Comparison of ENCODE assay signal across 11 cellular contexts in genomic region chr16:24525970-24526559, GRCh38. TPM values are rescaled to one million over a fixed set of nuclear protein-coding genes. Genes with fewer than 3 reads are reported as not detected.
DNase-seq lines count a peak whose midpoint lies in the region; ATAC-seq, FAIRE-seq and TF ChIP-seq lines count a peak whose summit lies in the region.
"Had no signal": no experiment of that assay in that cellular context is flagged by ENCODE, and none has a peak within 500 bp of the region (broad histone marks: within the 10 kb centered on the region; RNA-seq: fewer than 3 reads in every experiment).

No MANE protein-coding gene starts in this region.

- no peaks in the 10 kb centered on the region for H3K9me3 ChIP-seq in BE2C

- peak; percentile 53 for ATAC-seq in omental fat pad (ENCODE audit: low FRiP score)
- no peak for ATAC-seq in GM19328 (IDR thresholded peaks at IDR 0.05; ENCODE audit: unreplicated experiment)
- ATAC-seq: T-cell had no signal

- peaks cover 4% of the 10 kb centered on the region; the same call in 1 of the 2 replicates for H3K4me1 ChIP-seq in BE2C

- H3K4me3 ChIP-seq in AG09309 (ENCODE audit: control insufficient read depth, low read depth, low read length) (no peak overlapping the region), BE2C (ENCODE audit: low read depth, low read length) (no peak overlapping the region)
- H3K4me3 ChIP-seq: smooth muscle cell had no signal

- H3K27me3 ChIP-seq in BE2C = no peaks in the 10 kb centered on the region

- H3K36me3 ChIP-seq in BE2C = no peaks in the 10 kb centered on the region

- DNase-seq in AG09309 (ENCODE audit: low read depth) (peak; percentile 38), HTR-8/SVneo (ENCODE audit: insufficient read length, low spot score) (peak; percentile 48), dedifferentiated amniotic fluid mesenchymal stem cell (ENCODE audit: extremely low spot score) (peak; percentile 36), omental fat pad (ENCODE audit: low spot score) (no peak), NK-92 (lab: John Stamatoyannopoulos, UW; ENCODE audit: unreplicated experiment) (no peak), BE2C (no peak)
- no peak for DNase-seq in activated effector memory CD4-positive, alpha-beta T cell treated with anti-CD3 and anti-CD28 coated beads, Interleukin-2, amount 50 U/mL, for 16 hours
- DNase-seq: activated effector memory CD4-positive, alpha-beta T cell treated with Interleukin-2 at 50 U/mL for 16 hours; T-cell had no signal

- no peak for TF ChIP-seq CTCF in AG09309 (IDR thresholded peaks at IDR 0.05; ENCODE audit: control insufficient read depth, insufficient read depth, low read depth, low read length, missing control alignments)
- no peak for TF ChIP-seq CTCF in omental fat pad (IDR thresholded peaks at IDR 0.05)
- TF ChIP-seq CTCF in BE2C (IDR thresholded peaks at IDR 0.05; ENCODE audit: low read depth, low read length) = no peak

- no peak for FAIRE-seq in HTR-8/SVneo (lab: Jason Lieb, UNC)

RNA-seq across cellular contexts. Expression of gene RBBP6, which starts 13.3 kb away (rescaled TPM):
- total RNA-seq in omental fat pad = 10 to 100 TPM; 48.5 to 91.6 (median 80.4) TPM
- polyA plus RNA-seq in BE2C (2012; ENCODE audit: insufficient read depth, insufficient read length, low read depth) = 50.3 TPM

Comparison
In these comparisons a context has a peak if more than half of its experiments do, and no peak if none do; other contexts are left out.
1. DNase-seq: peak in AG09309 (single experiment), HTR-8/SVneo (single experiment) and dedifferentiated amniotic fluid mesenchymal stem cell (single experiment); none in omental fat pad (single experiment), activated effector memory CD4-positive, alpha-beta T cell treated with anti-CD3 and anti-CD28 coated beads, Interleukin-2, amount 50 U/mL, for 16 hours (single experiment), NK-92 (single experiment) and BE2C (single experiment).